8 cellular contexts compared by ENCODE assay signal in genomic region chr16:47461598-47462266, GRCh38. TPM values are rescaled to one million over a fixed set of nuclear protein-coding genes. Genes with fewer than 3 reads are reported as not detected.
DNase-seq lines count a peak whose midpoint lies in the region; ATAC-seq, FAIRE-seq and TF ChIP-seq lines count a peak whose summit lies in the region.

No MANE protein-coding gene starts in this region.

- H3K27ac Mint-ChIP-seq in activated T-cell treated with anti-CD3 and anti-CD28 coated beads, Interleukin-2, amount 50 U/mL, for 24 hours: peak overlapping the region; percentile 97

- H3K27me3 Mint-ChIP-seq in activated T-cell treated with anti-CD3 and anti-CD28 coated beads, Interleukin-2, amount 50 U/mL, for 24 hours: no peaks in the 10 kb centered on the region

- H3K4me2 ChIP-seq in PC-9: peak overlapping the region; percentile 87

- TF ChIP-seq CTCF in PC-9 (conservative IDR thresholded peaks at IDR 0.05) (no peak), cardiac fibroblast (IDR thresholded peaks at IDR 0.05; ENCODE audit: low read depth, low read length) (no peak), kidney (IDR thresholded peaks at IDR 0.05; ENCODE audit: borderline replicate concordance, extremely low read depth, insufficient read depth) (no peak)

- H3K4me3 ChIP-seq in PC-9 (peak overlapping the region; percentile 75), cardiac fibroblast (replicated peaks in 1 of 2; ENCODE audit: low read depth in 2 of 2, low read length in 2 of 2) (peak overlapping the region; percentile 92 to 95), kidney (ENCODE audit: low read length in 2 of 2) (peak overlapping the region; percentile 77 to 99)

- ATAC-seq in HG02870 (IDR thresholded peaks at IDR 0.05; ENCODE audit: unreplicated experiment): peak; percentile 34

- H3K9me3 ChIP-seq in PC-9 (ENCODE audit: insufficient read depth, low read depth): no peaks in the 10 kb centered on the region
- no peaks in the 10 kb centered on the region for H3K9me3 ChIP-seq in kidney (ENCODE audit: control insufficient read depth in 1 of 2, low read length in 2 of 2)

- DNase-seq in activated T-cell treated with anti-CD3 and anti-CD28 coated beads, Interleukin-2, amount 50 U/mL, for 24 hours: no peak
- DNase-seq in activated T-cell treated with anti-CD3 and anti-CD28 coated beads for 4 hours: no peak
- peak; percentile 37 to 92 for DNase-seq in PC-9
- DNase-seq in cardiac fibroblast (ENCODE audit: low read depth in 2 of 2): peak; percentile 64 to 66
- DNase-seq in kidney: no peak
- peak; percentile 11 for DNase-seq in stimulated activated CD4-positive, alpha-beta T cell treated with anti-CD3 and anti-CD28 coated beads, Interleukin-4, amount 100 ng/mL, for 24 hours
- DNase-seq in NCI-H2196 (lab: John Stamatoyannopoulos, UW; ENCODE audit: unreplicated experiment): no peak

- H3K4me1 ChIP-seq in PC-9 (replicated peaks; ENCODE audit: insufficient read depth) (peaks cover 27% of the 10 kb centered on the region), kidney (ENCODE audit: control insufficient read depth in 1 of 2, insufficient read depth in 1 of 2, low read depth in 1 of 2, low read length in 2 of 2) (peaks cover 16 to 21% of the 10 kb centered on the region in 2 donors)

- no peaks in the 10 kb centered on the region for H3K27me3 ChIP-seq in PC-9 (ENCODE audit: insufficient read depth, low read depth)

- CTCF ChIA-PET in PC-9 (lab: Charles Lee): interaction anchor here (0.6 to 1.3 kb wide), 3 partner anchors 42 to 443 kb away, joined by 3 to 4 read pairs (median 4); no protein-coding TSS in a partner anchor

- H3K4me3 Mint-ChIP-seq in activated T-cell treated with anti-CD3 and anti-CD28 coated beads, Interleukin-2, amount 50 U/mL, for 24 hours: peak overlapping the region; percentile 95

- H2AFZ ChIP-seq in PC-9: peak overlapping the region; percentile 91

- intact Hi-C loops in PC-9 (cut with micrococcal nuclease; ENCODE audit: unreplicated experiment) (loop anchor here (5.0 to 10.0 kb wide), 5 partner anchors 111 to 696 kb away; partner anchors contain the start of genes ABCC12 and NETO2), kidney (cut with DNase I) (no loop called here)

- no peaks in the 10 kb centered on the region for H3K9me2 ChIP-seq in PC-9 (ENCODE audit: insufficient read depth)

- peaks cover 63% of the 10 kb centered on the region for H3K79me2 ChIP-seq in PC-9 (ENCODE audit: low read depth)

- H3K36me3 ChIP-seq in PC-9 (ENCODE audit: low read depth) (peaks cover 24% of the 10 kb centered on the region), kidney (ENCODE audit: control insufficient read depth in 1 of 2, insufficient read depth in 2 of 2, low read length in 2 of 2) (peaks cover 0 to 5% of the 10 kb centered on the region in 2 donors)

- H3K9ac ChIP-seq in kidney (ENCODE audit: low read length in 2 of 2): peak overlapping the region; percentile 50 to 66

- peaks cover 16% of the 10 kb centered on the region for H3F3A ChIP-seq in PC-9 (ENCODE audit: insufficient read depth, low read depth)

- no peaks in the 10 kb centered on the region for H3K9me3 Mint-ChIP-seq in activated T-cell treated with anti-CD3 and anti-CD28 coated beads, Interleukin-2, amount 50 U/mL, for 24 hours

- POLR2A ChIA-PET in PC-9 (lab: Charles Lee; ENCODE audit: unreplicated experiment): interaction anchor here (0.6 to 1.0 kb wide), 3 partner anchors 584 to 665 kb away, joined by 3 to 5 read pairs (median 3); no protein-coding TSS in a partner anchor

- H3K4me1 Mint-ChIP-seq in activated T-cell treated with anti-CD3 and anti-CD28 coated beads, Interleukin-2, amount 50 U/mL, for 24 hours (ENCODE audit: low read depth): peaks cover 69% of the 10 kb centered on the region

- H3K27ac ChIP-seq in PC-9 (peak overlapping the region; percentile 94), kidney (ENCODE audit: low read depth in 2 of 2, low read length in 2 of 2) (peak overlapping the region; percentile 98 to 99)

- H3K36me3 Mint-ChIP-seq in activated T-cell treated with anti-CD3 and anti-CD28 coated beads, Interleukin-2, amount 50 U/mL, for 24 hours (ENCODE audit: low read depth): peaks cover 57% of the 10 kb centered on the region

- FAIRE-seq in kidney (lab: Jason Lieb, UNC): no peak

- no peaks in the 10 kb centered on the region for H4K20me1 ChIP-seq in PC-9 (ENCODE audit: insufficient read depth)

- BruUV-seq in PC-9 (replicated peaks; lab: Mats Ljungman, UMichigan): TSS peak; percentile 55

RNA-seq across cellular contexts. Expression of gene PHKB, which starts 0.6 kb away (rescaled TPM):
- 65.5 and 81.3 TPM in 2 replicates for total RNA-seq in PC-9 (2021)
- 80.5 TPM for total RNA-seq in kidney
- 48.3 TPM for polyA plus RNA-seq in kidney (ENCODE audit: insufficient read depth, low read depth, low replicate concordance)

RNA-seq across cellular contexts. Expression of gene ITFG1, which starts 0.9 kb away (rescaled TPM):
- 27.7 and 33.0 TPM in 2 replicates for total RNA-seq in PC-9 (2021)
- total RNA-seq in kidney: 63.7 TPM
- polyA plus RNA-seq in kidney (ENCODE audit: insufficient read depth, low read depth, low replicate concordance): 69.7 TPM

Comparison
In these comparisons a context has a peak if more than half of its experiments do, and no peak if none do; other contexts are left out.
1. DNase-seq: peak in PC-9 (2 of 2), cardiac fibroblast (2 of 2) and stimulated activated CD4-positive, alpha-beta T cell treated with anti-CD3 and anti-CD28 coated beads, Interleukin-4, amount 100 ng/mL, for 24 hours (single experiment); none in activated T-cell treated with anti-CD3 and anti-CD28 coated beads, Interleukin-2, amount 50 U/mL, for 24 hours (single experiment), activated T-cell treated with anti-CD3 and anti-CD28 coated beads for 4 hours (single experiment), kidney (single experiment) and NCI-H2196 (single experiment).
2. Peak in every context shown above with its lines, with median percentiles within 50 percentile points of each other: H3K4me3 ChIP-seq.